In the genomic region with DNA sequence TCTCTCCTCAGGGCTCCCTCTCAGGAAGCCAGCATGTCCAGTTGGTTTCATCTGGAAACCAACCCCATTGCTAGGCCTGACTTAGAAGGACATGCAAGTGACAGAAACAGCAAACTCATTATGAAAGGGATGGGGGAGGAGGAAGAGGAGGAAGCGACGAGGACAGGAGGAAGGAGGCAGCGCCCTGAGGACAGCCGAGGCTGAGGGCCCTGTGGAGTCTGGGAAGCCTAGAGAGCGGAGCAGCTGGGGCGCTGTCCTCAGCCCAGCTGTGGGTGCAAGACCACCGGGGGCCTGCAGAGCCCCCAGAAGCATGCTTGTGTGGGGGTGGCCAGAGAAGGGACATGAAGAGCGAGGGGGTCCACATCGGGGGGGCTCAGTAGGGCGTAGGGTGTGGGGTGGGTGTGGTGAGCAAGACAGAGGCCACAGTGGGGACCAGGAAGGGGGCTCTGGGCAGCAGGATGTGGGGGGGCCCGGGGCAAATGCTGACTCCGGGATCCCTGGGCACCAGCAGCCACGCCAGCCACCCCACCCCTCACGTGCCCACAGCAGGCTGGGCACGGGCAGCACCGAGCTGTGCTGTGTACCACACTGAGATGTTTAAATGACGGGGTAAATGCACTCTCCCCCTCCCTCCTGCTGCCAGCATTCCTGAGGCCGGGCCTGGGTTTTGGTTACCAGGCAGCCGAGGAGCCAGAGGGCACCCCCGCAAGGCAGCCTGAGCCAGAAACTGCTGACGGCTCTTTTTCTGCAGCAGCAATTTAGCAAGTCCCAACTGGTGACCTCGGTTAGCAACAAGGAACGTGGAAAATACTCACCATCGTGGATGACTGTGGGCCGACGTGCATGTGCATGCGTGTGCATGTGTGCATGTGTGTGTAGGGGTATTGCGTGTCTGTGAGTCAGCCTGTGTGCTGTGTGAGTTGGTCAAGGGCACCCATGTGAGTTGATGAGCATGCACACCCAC, we compare ENCODE assay signal across 11 cellular contexts.
DNase-seq lines count a peak whose midpoint lies in the region; FAIRE-seq and TF ChIP-seq lines count a peak whose summit lies in the region.
"Had no signal": no experiment of that assay in that cellular context is flagged by ENCODE, and none has a peak within 500 bp of the region (broad histone marks: within the 10 kb centered on the region; RNA-seq: fewer than 3 reads in every experiment).

No MANE protein-coding gene starts in this region.

- H3K36me3 Mint-ChIP-seq in nephron progenitor cell (ENCODE audit: low read depth) = peaks cover 6% of the 10 kb centered on the region
- H3K36me3 Mint-ChIP-seq in activated naive CD8-positive, alpha-beta T cell treated with anti-CD3 and anti-CD28 coated beads for 36 hours = peaks cover 1% of the 10 kb centered on the region

- peak overlapping the region; percentile 55; the same call in 1 of the 2 replicates for H2BK12ac ChIP-seq in H1 (ENCODE audit: low read depth, low read length)

- no peak overlapping the region for H3K27ac Mint-ChIP-seq in nephron progenitor cell
- H3K27ac Mint-ChIP-seq in activated naive CD8-positive, alpha-beta T cell treated with anti-CD3 and anti-CD28 coated beads for 36 hours = no peak overlapping the region

- H3K4me1 ChIP-seq in BLaER1 treated with 17β-estradiol and CSF1 and Interleukin-3, amounts not matched to agents 10 nM and 100 nM = peaks cover 62 to 92% (median 75%) of the 10 kb centered on the region in 10 experiments
- H3K4me1 ChIP-seq in OCI-LY3 (ENCODE audit: low read length) (peaks cover 39% of the 10 kb centered on the region), H1 (replicated peaks in 1 of 4; ENCODE audit: control insufficient read depth in 3 of 4, insufficient read depth in 4 of 4, low read length in 3 of 4) (peaks cover 0 to 6% (median 2%) of the 10 kb centered on the region in 4 experiments; a peak in 2 of 7 replicates), esophagus muscularis mucosa (peaks cover 0 to 10% (median 9%) of the 10 kb centered on the region in 4 donors)
- H3K4me1 ChIP-seq: gastrocnemius medialis, HAP-1 had no signal

- no peaks in the 10 kb centered on the region for H3K79me1 ChIP-seq in H1 (ENCODE audit: low read depth, low read length)

- peak overlapping the region in 1 of 11 experiments; percentile 8; a peak in 3 of 22 replicates for H3K9ac ChIP-seq in BLaER1 treated with 17β-estradiol and CSF1 and Interleukin-3, amounts not matched to agents 10 nM and 100 nM
- H3K9ac ChIP-seq in OCI-LY3 (ENCODE audit: low read length) (peak overlapping the region; percentile 18; the same call in 1 of the 2 replicates), H1 (replicated peaks in 1 of 4; ENCODE audit: extremely low read depth in 1 of 4, low read depth in 3 of 4, low read length in 3 of 4) (no peak overlapping the region)

- POLR2A ChIA-PET in H1 (lab: Charles Lee; ENCODE audit: partially characterized antibody) = no interaction called here

- H3K79me2 ChIP-seq in OCI-LY3 (ENCODE audit: low read length) (no peaks in the 10 kb centered on the region), H1 (ENCODE audit: control insufficient read depth in 1 of 2, insufficient read depth in 2 of 2, low read length in 2 of 2) (no peaks in the 10 kb centered on the region)

- H3K14ac ChIP-seq in H1 (ENCODE audit: insufficient read length) = no peak overlapping the region

- peaks cover 28% of the 10 kb centered on the region for H3K9me3 Mint-ChIP-seq in nephron progenitor cell
- H3K9me3 Mint-ChIP-seq in activated naive CD8-positive, alpha-beta T cell treated with anti-CD3 and anti-CD28 coated beads for 36 hours = peaks cover 4% of the 10 kb centered on the region

- CTCF ChIA-PET in H1 (lab: Charles Lee; ENCODE audit: partially characterized antibody) = no interaction called here

- no peak overlapping the region for H3K56ac ChIP-seq in H1 (replicated peaks; ENCODE audit: insufficient read length, low read depth, low read length)

- peak overlapping the region; percentile 83 for H4K91ac ChIP-seq in H1 (replicated peaks; ENCODE audit: insufficient read length, low read length)

- DNase-seq in H1 (ENCODE audit: low read depth in 1 of 2, low spot score in 2 of 2) (no peak), nephron progenitor cell (peak; percentile 36), NCI-H82 (lab: John Stamatoyannopoulos, UW) (no peak), esophagus muscularis mucosa (ENCODE audit: extremely low spot score) (no peak)
- DNase-seq in activated naive CD8-positive, alpha-beta T cell treated with anti-CD3 and anti-CD28 coated beads for 36 hours = no peak
- DNase-seq in activated CD4-positive, CD25-positive, alpha-beta regulatory T cell treated with anti-CD3 and anti-CD28 coated beads, Interleukin-2, amount 50 U/mL, for 72 hours = no peak
- DNase-seq: activated effector memory CD4-positive, alpha-beta T cell treated with Interleukin-2 at 50 U/mL for 16 hours had no signal

- peaks cover 0 to 7% (median 0%) of the 10 kb centered on the region in 11 experiments; a peak in 1 of 22 replicates for H3K27me3 ChIP-seq in BLaER1 treated with 17β-estradiol and CSF1 and Interleukin-3, amounts not matched to agents 10 nM and 100 nM
- H3K27me3 ChIP-seq in OCI-LY3 (ENCODE audit: low read depth, low read length) (no peaks in the 10 kb centered on the region), H1 (replicated peaks in 1 of 4; ENCODE audit: control insufficient read depth in 3 of 4, extremely low read depth in 1 of 4, insufficient read depth in 3 of 4, low read length in 3 of 4) (no peaks in the 10 kb centered on the region), esophagus muscularis mucosa (peaks cover 0 to 6% (median 0%) of the 10 kb centered on the region in 4 donors)
- H3K27me3 ChIP-seq: gastrocnemius medialis had no signal

- no peak overlapping the region for H2BK15ac ChIP-seq in H1 (ENCODE audit: low read length)

- peak overlapping the region; percentile 41 to 96 (median 89); a peak in 21 of 22 replicates for H3K4me2 ChIP-seq in BLaER1 treated with 17β-estradiol and CSF1 and Interleukin-3, amounts not matched to agents 10 nM and 100 nM
- peak overlapping the region; percentile 19; the same call in 1 of the 2 replicates for H3K4me2 ChIP-seq in OCI-LY3 (ENCODE audit: low read length)
- no peak overlapping the region for H3K4me2 ChIP-seq in H1 (ENCODE audit: insufficient read depth in 1 of 2, low read depth in 2 of 2, low read length in 2 of 2)

- no peak for FAIRE-seq in H1 (lab: Jason Lieb, UNC)

- H2BK20ac ChIP-seq in H1 (ENCODE audit: low read length) = no peak overlapping the region

- TF ChIP-seq EP300 in H1 (IDR thresholded peaks at IDR 0.05; ENCODE audit: borderline replicate concordance in 1 of 2, low read depth in 2 of 2, low read length in 2 of 2) = no peak
- TF ChIP-seq EP300 in esophagus muscularis mucosa (IDR thresholded peaks at IDR 0.05) = no peak

- no peak overlapping the region for H2AK5ac ChIP-seq in H1 (ENCODE audit: low read depth, low read length)

- peak overlapping the region; percentile 40; the same call in 1 of the 2 replicates for H2BK5ac ChIP-seq in H1 (ENCODE audit: low read depth, low read length)

- H4K20me1 ChIP-seq in BLaER1 treated with 17β-estradiol and CSF1 and Interleukin-3, amounts not matched to agents 10 nM and 100 nM = no peaks in the 10 kb centered on the region
- H4K20me1 ChIP-seq in OCI-LY3 (ENCODE audit: insufficient read depth, low read length) (no peaks in the 10 kb centered on the region), H1 (replicated peaks in 1 of 2; ENCODE audit: control insufficient read depth in 1 of 2, insufficient read depth in 2 of 2, low read length in 2 of 2) (no peaks in the 10 kb centered on the region)

- H4K5ac ChIP-seq in H1 (ENCODE audit: insufficient read length, low read depth, low read length) = no peak overlapping the region

- H3K36me3 ChIP-seq in BLaER1 treated with 17β-estradiol and CSF1 and Interleukin-3, amounts not matched to agents 10 nM and 100 nM = no peaks in the 10 kb centered on the region
- H3K36me3 ChIP-seq in OCI-LY3 (replicated peaks; ENCODE audit: low read depth, low read length) = peaks cover 11% of the 10 kb centered on the region
- no peaks in the 10 kb centered on the region for H3K36me3 ChIP-seq in H1 (ENCODE audit: control insufficient read depth in 2 of 4, insufficient read depth in 4 of 4, low read length in 3 of 4)
- H3K36me3 ChIP-seq in esophagus muscularis mucosa = no peaks in the 10 kb centered on the region
- H3K36me3 ChIP-seq: gastrocnemius medialis, HAP-1 had no signal

- peak overlapping the region; percentile 47; the same call in 1 of the 2 replicates for H2AFZ ChIP-seq in OCI-LY3 (ENCODE audit: low read depth, low read length)
- H2AFZ ChIP-seq in H1 (ENCODE audit: low read length) = no peak overlapping the region

- peaks cover 15% of the 10 kb centered on the region for H3K27me3 Mint-ChIP-seq in nephron progenitor cell (ENCODE audit: low read depth, poor library complexity)
- no peaks in the 10 kb centered on the region for H3K27me3 Mint-ChIP-seq in activated naive CD8-positive, alpha-beta T cell treated with anti-CD3 and anti-CD28 coated beads for 36 hours

- H2BK120ac ChIP-seq in H1 (replicated peaks; ENCODE audit: low read depth, low read length) = no peak overlapping the region

- H3K18ac ChIP-seq in H1 (ENCODE audit: extremely low read depth, low read length) = no peak overlapping the region; the same call in 1 of the 2 replicates

- no peak for TF ChIP-seq RAD21 in H1 (IDR thresholded peaks at IDR 0.05 in 1 of 2, conservative IDR thresholded peaks at IDR 0.05 in 1 of 2; ENCODE audit: low read depth in 2 of 2, low read length in 2 of 2)

- peak overlapping the region; percentile 57; the same call in 1 of the 2 replicates for H4K8ac ChIP-seq in H1 (ENCODE audit: extremely low read depth, insufficient read depth, low read length)

- peak overlapping the region in 7 of 11 experiments; percentile 14 to 61 (median 35); a peak in 7 of 22 replicates for H3K27ac ChIP-seq in BLaER1 treated with 17β-estradiol and CSF1 and Interleukin-3, amounts not matched to agents 10 nM and 100 nM
- H3K27ac ChIP-seq in OCI-LY3 (ENCODE audit: low read length) (no peak overlapping the region), H1 (ENCODE audit: low read depth, low read length) (no peak overlapping the region), esophagus muscularis mucosa (replicated peaks in 1 of 4) (no peak overlapping the region)
- H3K27ac ChIP-seq: gastrocnemius medialis had no signal

- H3K4ac ChIP-seq in H1 (replicated peaks; ENCODE audit: insufficient read length, low read depth, low read length) = no peak overlapping the region

- intact Hi-C loops in esophagus muscularis mucosa (cut with DNase I) = no loop called here

- H3K23ac ChIP-seq in H1 (ENCODE audit: insufficient read length) = no peak overlapping the region

- peaks cover 27% of the 10 kb centered on the region for H3K4me1 Mint-ChIP-seq in nephron progenitor cell
- H3K4me1 Mint-ChIP-seq in activated naive CD8-positive, alpha-beta T cell treated with anti-CD3 and anti-CD28 coated beads for 36 hours = peaks cover 2% of the 10 kb centered on the region

- H3K9me3 ChIP-seq in BLaER1 treated with 17β-estradiol and CSF1 and Interleukin-3, amounts not matched to agents 10 nM and 100 nM (replicated peaks in 1 of 11) = peaks cover 10 to 18% (median 15%) of the 10 kb centered on the region in 11 experiments
- H3K9me3 ChIP-seq in OCI-LY3 (ENCODE audit: insufficient read depth, low read length) (peaks cover 4% of the 10 kb centered on the region; the same call in 1 of the 2 replicates), H1 (ENCODE audit: insufficient read depth in 2 of 2, low read depth in 1 of 2, low read length in 1 of 2) (peaks cover 14 to 17% of the 10 kb centered on the region in 2 experiments), esophagus muscularis mucosa (peaks cover 0 to 14% (median 0%) of the 10 kb centered on the region in 4 donors)
- H3K9me3 ChIP-seq: gastrocnemius medialis, HAP-1 had no signal

- 92% methylated on average over 22 of the region's 28 CpGs; no CpG with 5 or more reads in 1 of the 2 experiments for WGBS in H1 (ENCODE audit: extremely low coverage in 1 of 2, insufficient coverage in 1 of 2, insufficient read length in 1 of 2, insufficient replicate concordance in 2 of 2, low coverage in 1 of 2, low lambda C conversion rate in 2 of 2, missing lambda C conversion rate in 1 of 2), 2 experiments
- WGBS in esophagus muscularis mucosa = 61% methylated on average over 25 of the region's 28 CpGs

- TF ChIP-seq CTCF in OCI-LY3 (IDR thresholded peaks at IDR 0.05; ENCODE audit: low read depth, low read length) = no peak
- no peak for TF ChIP-seq CTCF in H1 (IDR thresholded peaks at IDR 0.05; ENCODE audit: control extremely low read depth in 1 of 3, insufficient read depth in 1 of 3, low read depth in 1 of 3, low read length in 3 of 3)
- no peak for TF ChIP-seq CTCF in nephron progenitor cell (IDR thresholded peaks at IDR 0.05)
- no peak for TF ChIP-seq CTCF in esophagus muscularis mucosa (IDR thresholded peaks at IDR 0.05)

- TF ChIP-seq POLR2A in H1 (IDR thresholded peaks at IDR 0.05; ENCODE audit: control extremely low read depth in 1 of 2, low read depth in 2 of 2, low read length in 2 of 2) (no peak), esophagus muscularis mucosa (IDR thresholded peaks at IDR 0.05; ENCODE audit: low read depth) (no peak)

- no peak overlapping the region for H3K4me3 Mint-ChIP-seq in nephron progenitor cell
- H3K4me3 Mint-ChIP-seq in activated naive CD8-positive, alpha-beta T cell treated with anti-CD3 and anti-CD28 coated beads for 36 hours = no peak overlapping the region

- H3K23me2 ChIP-seq in H1 (ENCODE audit: low read depth, low read length) = no peaks in the 10 kb centered on the region

- no peak overlapping the region for H3K4me3 ChIP-seq in BLaER1 treated with 17β-estradiol and CSF1 and Interleukin-3, amounts not matched to agents 10 nM and 100 nM
- H3K4me3 ChIP-seq in OCI-LY3 (ENCODE audit: low read length) = no peak overlapping the region
- H3K4me3 ChIP-seq in H1 (ENCODE audit: extremely low read depth in 1 of 4, insufficient read depth in 2 of 4, low read depth in 3 of 4, low read length in 4 of 4) = no peak overlapping the region; a peak in 1 of 8 replicates
- H3K4me3 ChIP-seq in esophagus muscularis mucosa = no peak overlapping the region
- H3K4me3 ChIP-seq: gastrocnemius medialis, HAP-1 had no signal

Comparison
In these comparisons a context has a peak if more than half of its experiments do, and no peak if none do; other contexts are left out.
1. H3K27ac ChIP-seq: peak in BLaER1 treated with 17β-estradiol and CSF1 and Interleukin-3, amounts not matched to agents 10 nM and 100 nM (7 of 11); none in OCI-LY3 (single experiment), H1 (single experiment) and esophagus muscularis mucosa (0 of 4).
2. H3K4me2 ChIP-seq: peak in BLaER1 treated with 17β-estradiol and CSF1 and Interleukin-3, amounts not matched to agents 10 nM and 100 nM (11 of 11) and OCI-LY3 (single experiment); none in H1 (0 of 2).